ENCODE assay signal across 1 cellular context in genomic region chr20:49540232-49540620, GRCh38.
TF ChIP-seq lines count a peak whose summit lies in the region.

No MANE protein-coding gene starts in this region.

TF ChIP-seq in HepG2, 621 proteins besides CTCF, POLR2A, EP300 and RAD21 (continued from another document):
- TF ChIP-seq ARID4A (CRISPR knock-in tag; IDR thresholded peaks at IDR 0.05; ENCODE audit: borderline replicate concordance) (0 out of 2 replicates have a peak, but pooled peaks have one; percentile 19), SP140L (CRISPR knock-in tag; IDR thresholded peaks at IDR 0.05; ENCODE audit: borderline replicate concordance) (no peak), RBM22 (optimal IDR thresholded peaks at IDR 0.05; ENCODE audit: low read length) (no peak), ZNF782 (CRISPR knock-in tag; IDR thresholded peaks at IDR 0.05; ENCODE audit: borderline replicate concordance) (no peak), ZBTB10 (CRISPR knock-in tag; IDR thresholded peaks at IDR 0.05; ENCODE audit: borderline replicate concordance) (no peak), ZNF768 (CRISPR knock-in tag; IDR thresholded peaks at IDR 0.05) (no peak), MXD1 (CRISPR knock-in tag; IDR thresholded peaks at IDR 0.05) (no peak), ZFP91 (CRISPR knock-in tag; IDR thresholded peaks at IDR 0.05; ENCODE audit: borderline replicate concordance) (0 out of 2 replicates have a peak, but pooled peaks have one; percentile 10), GATAD2A (CRISPR knock-in tag; IDR thresholded peaks at IDR 0.05) (no peak), DZIP1 (CRISPR knock-in tag; IDR thresholded peaks at IDR 0.05) (no peak), NCOA1 (CRISPR knock-in tag; IDR thresholded peaks at IDR 0.05) (no peak), SNAI1 (CRISPR knock-in tag; IDR thresholded peaks at IDR 0.05; ENCODE audit: borderline replicate concordance) (no peak), ZBTB7B (CRISPR knock-in tag; IDR thresholded peaks at IDR 0.05) (no peak), GTF2F1 (IDR thresholded peaks at IDR 0.05; ENCODE audit: low read length) (no peak), ZNF432 (CRISPR knock-in tag; IDR thresholded peaks at IDR 0.05; ENCODE audit: borderline replicate concordance) (no peak), ZNF160 (CRISPR knock-in tag; IDR thresholded peaks at IDR 0.05) (no peak), ATF3 (CRISPR knock-in tag; IDR thresholded peaks at IDR 0.05) (no peak), MAX (IDR thresholded peaks at IDR 0.05) (0 out of 2 replicates have a peak, but pooled peaks have one; percentile 16), ZNF281 (CRISPR knock-in tag; IDR thresholded peaks at IDR 0.05; ENCODE audit: borderline replicate concordance) (no peak), HOXA7 (CRISPR knock-in tag; IDR thresholded peaks at IDR 0.05) (no peak), CERS6 (CRISPR knock-in tag; IDR thresholded peaks at IDR 0.05) (no peak), ZNF513 (CRISPR knock-in tag; conservative IDR thresholded peaks at IDR 0.05) (no peak), ZBTB25 (CRISPR knock-in tag; IDR thresholded peaks at IDR 0.05) (no peak), IKZF1 (IDR thresholded peaks at IDR 0.05) (no peak), CCDC6 (CRISPR knock-in tag; IDR thresholded peaks at IDR 0.05) (no peak), ZBTB37 (CRISPR knock-in tag; IDR thresholded peaks at IDR 0.05) (no peak)
